In genomic region chr19:2529473-2529918, GRCh38 we compare ENCODE assay signal across 1 cellular context.
TF ChIP-seq lines count a peak whose summit lies in the region.

No MANE protein-coding gene starts in this region.

TF ChIP-seq in K562, 482 proteins besides CTCF, POLR2A, EP300 and RAD21 (continued from another document and continues in another):
- TF ChIP-seq ZKSCAN8 (CRISPR knock-in tag; IDR thresholded peaks at IDR 0.05) (no peak; the same call in 1 of the 2 replicates), VEZF1 (CRISPR knock-in tag; IDR thresholded peaks at IDR 0.05) (peak; percentile 33; the same call in 1 of the 2 replicates), ZNF584 (CRISPR knock-in tag; IDR thresholded peaks at IDR 0.05; ENCODE audit: low read depth) (peak; percentile 81; the same call in 1 of the 2 replicates), BCOR (IDR thresholded peaks at IDR 0.05) (peak; percentile 18; the same call in 1 of the 2 replicates), SIN3A (IDR thresholded peaks at IDR 0.05; ENCODE audit: borderline replicate concordance in 2 of 2, control insufficient read depth in 1 of 2, low read depth in 2 of 2, low read length in 2 of 2) (no peak), ZNF224 (CRISPR knock-in tag; IDR thresholded peaks at IDR 0.05) (no peak), POU5F1 (IDR thresholded peaks at IDR 0.05; ENCODE audit: borderline replicate concordance, low read depth, low read length, partially characterized antibody) (no peak), ATF7 (IDR thresholded peaks at IDR 0.05) (peak; percentile 98), ARID1B (IDR thresholded peaks at IDR 0.05) (peak; percentile 80), ZNF197 (CRISPR knock-in tag; IDR thresholded peaks at IDR 0.05; ENCODE audit: low read depth) (0 out of 2 replicates have a peak, but pooled peaks have one; percentile 14), SIX5 (IDR thresholded peaks at IDR 0.05; ENCODE audit: borderline replicate concordance in 1 of 2, insufficient read depth in 1 of 2, low read depth in 1 of 2, low read length in 2 of 2) (no peak), NR2C2 (CRISPR knock-in tag; IDR thresholded peaks at IDR 0.05) (no peak), NR2C2 (tag; IDR thresholded peaks at IDR 0.05) (peak; percentile 93), SMARCC2 (IDR thresholded peaks at IDR 0.05; ENCODE audit: low read depth) (peak; percentile 44; the same call in 1 of the 2 replicates), NBN (IDR thresholded peaks at IDR 0.05; ENCODE audit: low read depth) (peak; percentile 78), ZNF318 (IDR thresholded peaks at IDR 0.05; ENCODE audit: borderline replicate concordance in 1 of 2, low read depth in 1 of 2) (peak; percentile 10 to 96; a peak in 2 of 4 replicates), DPF2 (IDR thresholded peaks at IDR 0.05) (peak; percentile 72), FOSL1 (tag; conservative IDR thresholded peaks at IDR 0.05) (peak; percentile 85), NCOA1 (IDR thresholded peaks at IDR 0.05; ENCODE audit: low read depth) (peak; percentile 70; the same call in 1 of the 2 replicates), ZSCAN32 (CRISPR knock-in tag; IDR thresholded peaks at IDR 0.05) (peak; percentile 83), CREM (IDR thresholded peaks at IDR 0.05; ENCODE audit: low read depth) (peak; percentile 23; the same call in 1 of the 2 replicates), CBFA2T3 (IDR thresholded peaks at IDR 0.05) (peak; percentile 29), KDM4B (IDR thresholded peaks at IDR 0.05; ENCODE audit: borderline replicate concordance in 2 of 2, low read depth in 1 of 2) (no peak), ZNF696 (CRISPR knock-in tag; conservative IDR thresholded peaks at IDR 0.05) (no peak), ATF3 (IDR thresholded peaks at IDR 0.05) (peak; percentile 99), ATF3 (CRISPR knock-in tag; conservative IDR thresholded peaks at IDR 0.05) (no peak; the same call in 1 of the 2 replicates), GABPA (tag; conservative IDR thresholded peaks at IDR 0.05; ENCODE audit: low read depth) (peak; percentile 70), L3MBTL2 (IDR thresholded peaks at IDR 0.05) (peak; percentile 73), LEF1 (IDR thresholded peaks at IDR 0.05) (peak; percentile 78; the same call in 1 of the 2 replicates), EP400 (IDR thresholded peaks at IDR 0.05) (peak; percentile 69; the same call in 1 of the 2 replicates), MAFK (IDR thresholded peaks at IDR 0.05; ENCODE audit: low read length) (peak; percentile 45; the same call in 1 of the 2 replicates), ESRRA (IDR thresholded peaks at IDR 0.05; ENCODE audit: borderline replicate concordance, low read depth) (0 out of 2 replicates have a peak, but pooled peaks have one; percentile 31), SMARCE1 (IDR thresholded peaks at IDR 0.05) (peak; percentile 81; the same call in 1 of the 2 replicates), RCOR1 (IDR thresholded peaks at IDR 0.05; ENCODE audit: borderline replicate concordance in 1 of 2, low read depth in 2 of 2, low read length in 2 of 2) (peak in 1 of 2 experiments; percentile 51; a peak in 1 of 4 replicates)
- TF ChIP-seq, protein P1, sequence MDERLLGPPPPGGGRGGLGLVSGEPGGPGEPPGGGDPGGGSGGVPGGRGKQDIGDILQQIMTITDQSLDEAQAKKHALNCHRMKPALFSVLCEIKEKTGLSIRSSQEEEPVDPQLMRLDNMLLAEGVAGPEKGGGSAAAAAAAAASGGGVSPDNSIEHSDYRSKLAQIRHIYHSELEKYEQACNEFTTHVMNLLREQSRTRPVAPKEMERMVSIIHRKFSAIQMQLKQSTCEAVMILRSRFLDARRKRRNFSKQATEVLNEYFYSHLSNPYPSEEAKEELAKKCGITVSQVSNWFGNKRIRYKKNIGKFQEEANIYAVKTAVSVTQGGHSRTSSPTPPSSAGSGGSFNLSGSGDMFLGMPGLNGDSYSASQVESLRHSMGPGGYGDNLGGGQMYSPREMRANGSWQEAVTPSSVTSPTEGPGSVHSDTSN (CRISPR knock-in tag; IDR thresholded peaks at IDR 0.05; ENCODE audit: low read depth) = no peak
- TF ChIP-seq, protein P1 (tag; conservative IDR thresholded peaks at IDR 0.05; ENCODE audit: low read depth) = peak; percentile 86
- TF ChIP-seq, protein P2, sequence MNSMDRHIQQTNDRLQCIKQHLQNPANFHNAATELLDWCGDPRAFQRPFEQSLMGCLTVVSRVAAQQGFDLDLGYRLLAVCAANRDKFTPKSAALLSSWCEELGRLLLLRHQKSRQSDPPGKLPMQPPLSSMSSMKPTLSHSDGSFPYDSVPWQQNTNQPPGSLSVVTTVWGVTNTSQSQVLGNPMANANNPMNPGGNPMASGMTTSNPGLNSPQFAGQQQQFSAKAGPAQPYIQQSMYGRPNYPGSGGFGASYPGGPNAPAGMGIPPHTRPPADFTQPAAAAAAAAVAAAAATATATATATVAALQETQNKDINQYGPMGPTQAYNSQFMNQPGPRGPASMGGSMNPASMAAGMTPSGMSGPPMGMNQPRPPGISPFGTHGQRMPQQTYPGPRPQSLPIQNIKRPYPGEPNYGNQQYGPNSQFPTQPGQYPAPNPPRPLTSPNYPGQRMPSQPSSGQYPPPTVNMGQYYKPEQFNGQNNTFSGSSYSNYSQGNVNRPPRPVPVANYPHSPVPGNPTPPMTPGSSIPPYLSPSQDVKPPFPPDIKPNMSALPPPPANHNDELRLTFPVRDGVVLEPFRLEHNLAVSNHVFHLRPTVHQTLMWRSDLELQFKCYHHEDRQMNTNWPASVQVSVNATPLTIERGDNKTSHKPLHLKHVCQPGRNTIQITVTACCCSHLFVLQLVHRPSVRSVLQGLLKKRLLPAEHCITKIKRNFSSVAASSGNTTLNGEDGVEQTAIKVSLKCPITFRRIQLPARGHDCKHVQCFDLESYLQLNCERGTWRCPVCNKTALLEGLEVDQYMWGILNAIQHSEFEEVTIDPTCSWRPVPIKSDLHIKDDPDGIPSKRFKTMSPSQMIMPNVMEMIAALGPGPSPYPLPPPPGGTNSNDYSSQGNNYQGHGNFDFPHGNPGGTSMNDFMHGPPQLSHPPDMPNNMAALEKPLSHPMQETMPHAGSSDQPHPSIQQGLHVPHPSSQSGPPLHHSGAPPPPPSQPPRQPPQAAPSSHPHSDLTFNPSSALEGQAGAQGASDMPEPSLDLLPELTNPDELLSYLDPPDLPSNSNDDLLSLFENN (IDR thresholded peaks at IDR 0.05; ENCODE audit: low read depth in 2 of 2, low read length in 2 of 2) = 0 out of 4 replicates have a peak, but pooled peaks of 1 of the 2 experiments have one; percentile 16
- TF ChIP-seq, protein P3, sequence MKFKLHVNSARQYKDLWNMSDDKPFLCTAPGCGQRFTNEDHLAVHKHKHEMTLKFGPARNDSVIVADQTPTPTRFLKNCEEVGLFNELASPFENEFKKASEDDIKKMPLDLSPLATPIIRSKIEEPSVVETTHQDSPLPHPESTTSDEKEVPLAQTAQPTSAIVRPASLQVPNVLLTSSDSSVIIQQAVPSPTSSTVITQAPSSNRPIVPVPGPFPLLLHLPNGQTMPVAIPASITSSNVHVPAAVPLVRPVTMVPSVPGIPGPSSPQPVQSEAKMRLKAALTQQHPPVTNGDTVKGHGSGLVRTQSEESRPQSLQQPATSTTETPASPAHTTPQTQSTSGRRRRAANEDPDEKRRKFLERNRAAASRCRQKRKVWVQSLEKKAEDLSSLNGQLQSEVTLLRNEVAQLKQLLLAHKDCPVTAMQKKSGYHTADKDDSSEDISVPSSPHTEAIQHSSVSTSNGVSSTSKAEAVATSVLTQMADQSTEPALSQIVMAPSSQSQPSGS (CRISPR knock-in tag; IDR thresholded peaks at IDR 0.05) = peak; percentile 75; the same call in 1 of the 2 replicates
- TF ChIP-seq, protein P4, sequence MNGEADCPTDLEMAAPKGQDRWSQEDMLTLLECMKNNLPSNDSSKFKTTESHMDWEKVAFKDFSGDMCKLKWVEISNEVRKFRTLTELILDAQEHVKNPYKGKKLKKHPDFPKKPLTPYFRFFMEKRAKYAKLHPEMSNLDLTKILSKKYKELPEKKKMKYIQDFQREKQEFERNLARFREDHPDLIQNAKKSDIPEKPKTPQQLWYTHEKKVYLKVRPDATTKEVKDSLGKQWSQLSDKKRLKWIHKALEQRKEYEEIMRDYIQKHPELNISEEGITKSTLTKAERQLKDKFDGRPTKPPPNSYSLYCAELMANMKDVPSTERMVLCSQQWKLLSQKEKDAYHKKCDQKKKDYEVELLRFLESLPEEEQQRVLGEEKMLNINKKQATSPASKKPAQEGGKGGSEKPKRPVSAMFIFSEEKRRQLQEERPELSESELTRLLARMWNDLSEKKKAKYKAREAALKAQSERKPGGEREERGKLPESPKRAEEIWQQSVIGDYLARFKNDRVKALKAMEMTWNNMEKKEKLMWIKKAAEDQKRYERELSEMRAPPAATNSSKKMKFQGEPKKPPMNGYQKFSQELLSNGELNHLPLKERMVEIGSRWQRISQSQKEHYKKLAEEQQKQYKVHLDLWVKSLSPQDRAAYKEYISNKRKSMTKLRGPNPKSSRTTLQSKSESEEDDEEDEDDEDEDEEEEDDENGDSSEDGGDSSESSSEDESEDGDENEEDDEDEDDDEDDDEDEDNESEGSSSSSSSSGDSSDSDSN (IDR thresholded peaks at IDR 0.05; ENCODE audit: borderline replicate concordance in 1 of 2, low read depth in 2 of 2, low read length in 2 of 2) = peak in 1 of 2 experiments; percentile 69; a peak in 1 of 4 replicates
